Comparison of ENCODE assay signal across 21 cellular contexts in the genomic region with DNA sequence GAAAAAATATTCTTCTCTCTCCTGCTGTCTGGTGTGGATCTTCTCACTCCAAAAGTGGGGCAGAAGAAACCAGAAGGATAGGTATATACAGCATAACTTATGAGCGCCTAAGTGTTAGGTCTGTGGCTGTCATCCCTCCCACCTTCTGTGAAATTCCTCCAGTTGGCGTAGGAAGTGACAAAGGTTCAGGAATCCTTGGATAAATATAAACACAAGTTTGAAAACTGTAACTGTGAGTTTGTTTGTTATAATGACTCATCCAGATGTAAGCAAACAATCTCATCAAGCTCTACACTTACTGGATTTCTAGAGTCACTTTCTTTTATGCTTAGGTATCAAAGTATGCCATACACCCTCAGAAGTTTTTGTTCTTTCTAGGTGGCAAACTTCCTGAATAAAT.
A peak's percentile ranks its signal among the peaks of the same experiment; 100 is the strongest.
DNase-seq lines count a peak whose midpoint lies in the region; ATAC-seq lines count a peak whose summit lies in the region.
"Had no signal": no experiment of that assay in that cellular context is flagged by ENCODE, and none has a peak within 500 bp of the region (broad histone marks: within the 10 kb centered on the region; RNA-seq: fewer than 3 reads in every experiment).

No MANE protein-coding gene starts in this region.

- H3K79me1 ChIP-seq in trophoblast cell (ENCODE audit: low read length) = no peaks in the 10 kb centered on the region

- no peak for ATAC-seq in HG02973 (IDR thresholded peaks at IDR 0.05; ENCODE audit: unreplicated experiment)
- no peak for ATAC-seq in activated CD4-positive, CD25-positive, alpha-beta regulatory T cell treated with anti-CD3 and anti-CD28 coated beads, Interleukin-2, amount 50 U/mL, for 24 hours
- ATAC-seq: heart left ventricle; natural killer cell treated with Interleukin-12 subunit alpha and Interleukin-12 subunit beta and Interleukin-15 and Interleukin-18, amount 100 ng/mL, for 72 hours; stimulated activated memory B cell treated with anti-CD40 and anti-IgM and Interleukin-4, amounts not matched to agents 10 μg/mL and 1 μg/mL and 100 μg/mL, for 72 hours had no signal

- no peak overlapping the region for H2BK12ac ChIP-seq in trophoblast cell (ENCODE audit: low read length)

- WGBS in trophoblast cell (ENCODE audit: extremely low coverage, insufficient coverage, insufficient read length) = no CpG with 5 or more reads among the region's 2 CpGs

- H4K8ac ChIP-seq in trophoblast cell (ENCODE audit: low read depth, low read length) = no peak overlapping the region

- no peak overlapping the region for H2BK120ac ChIP-seq in trophoblast cell (ENCODE audit: insufficient read depth, low read length, poor library complexity)

- H3K4ac ChIP-seq in trophoblast cell (ENCODE audit: low read depth, low read length) = no peak overlapping the region

- no peak overlapping the region for H4K91ac ChIP-seq in trophoblast cell (ENCODE audit: low read depth, low read length)

- H3K79me2 ChIP-seq in trophoblast cell (ENCODE audit: control insufficient read depth, insufficient read depth, low read length, poor library complexity) = no peaks in the 10 kb centered on the region

- no peaks in the 10 kb centered on the region for H3K27me3 ChIP-seq in trophoblast cell (ENCODE audit: insufficient read depth, low read length)
- H3K27me3 ChIP-seq: ascending aorta, esophagus muscularis mucosa, heart left ventricle, thyroid gland had no signal

- H3K4me2 ChIP-seq in trophoblast cell (ENCODE audit: low read length) = no peak overlapping the region

- no peaks in the 10 kb centered on the region for H3K9me3 ChIP-seq in trophoblast cell (ENCODE audit: insufficient read depth, low read depth, low read length)
- H3K9me3 ChIP-seq: ascending aorta, thyroid gland had no signal

- peak; percentile 57 for DNase-seq in A172 (ENCODE audit: low spot score)
- DNase-seq in HT-29 (ENCODE audit: low spot score) = peak; percentile 70
- DNase-seq in SW480 (ENCODE audit: low spot score) = peak; percentile 26
- DNase-seq in kidney glomerular epithelial cell (lab: John Stamatoyannopoulos, UW) = peak; percentile 59
- no peak for DNase-seq in trophoblast cell
- no peak for DNase-seq in activated T-cell treated with anti-CD3 and anti-CD28 coated beads for 4 hours
- DNase-seq: activated CD4-positive, alpha-beta T cell treated with anti-CD3 and anti-CD28 coated beads for 4 hours; activated naive CD4-positive, alpha-beta T cell; cortex of kidney; DMS79; H9; heart left ventricle; NCI-H2029; NCI-H524; thyroid gland had no signal

- no peak overlapping the region for H3K18ac ChIP-seq in trophoblast cell (ENCODE audit: low read length)

- H2BK5ac ChIP-seq in trophoblast cell (ENCODE audit: low read depth, low read length, poor library complexity) = no peak overlapping the region

- H3K23ac ChIP-seq in trophoblast cell (ENCODE audit: low read length) = no peak overlapping the region

- H2AFZ ChIP-seq in trophoblast cell (ENCODE audit: insufficient read depth, low read length, poor library complexity) = no peak overlapping the region

- H2AK5ac ChIP-seq in trophoblast cell (ENCODE audit: low read length) = no peak overlapping the region

- no peak overlapping the region for H3K27ac ChIP-seq in trophoblast cell (ENCODE audit: low read depth, low read length)
- H3K27ac ChIP-seq: ascending aorta, esophagus muscularis mucosa, heart left ventricle, thyroid gland had no signal

- no peak overlapping the region for H3K4me3 ChIP-seq in trophoblast cell (ENCODE audit: low read depth, low read length)
- H3K4me3 ChIP-seq: ascending aorta, esophagus muscularis mucosa, heart left ventricle, thyroid gland had no signal

- no peaks in the 10 kb centered on the region for H3K4me1 ChIP-seq in trophoblast cell (ENCODE audit: control insufficient read depth in 1 of 2, insufficient read depth in 2 of 2, low read length in 2 of 2)
- H3K4me1 ChIP-seq: ascending aorta, esophagus muscularis mucosa, heart left ventricle, thyroid gland had no signal

- no peaks in the 10 kb centered on the region for H3K36me3 ChIP-seq in trophoblast cell (ENCODE audit: control insufficient read depth in 1 of 2, insufficient read depth in 2 of 2, low read length in 2 of 2)
- H3K36me3 ChIP-seq: ascending aorta, esophagus muscularis mucosa, heart left ventricle, thyroid gland had no signal

- no peak overlapping the region for H4K12ac ChIP-seq in trophoblast cell (ENCODE audit: low read depth, low read length)

- no peak overlapping the region for H3K14ac ChIP-seq in trophoblast cell (ENCODE audit: low read length)

- H3K9ac ChIP-seq in trophoblast cell (ENCODE audit: low read length) = no peak overlapping the region

Comparison
In these comparisons a context has a peak if more than half of its experiments do, and no peak if none do; other contexts are left out.
1. DNase-seq: peak in A172 (single experiment), HT-29 (single experiment), SW480 (single experiment) and kidney glomerular epithelial cell (single experiment); none in trophoblast cell (0 of 2) and activated T-cell treated with anti-CD3 and anti-CD28 coated beads for 4 hours (single experiment).